Comparison of ENCODE assay signal across 1 cellular context in the genomic region with DNA sequence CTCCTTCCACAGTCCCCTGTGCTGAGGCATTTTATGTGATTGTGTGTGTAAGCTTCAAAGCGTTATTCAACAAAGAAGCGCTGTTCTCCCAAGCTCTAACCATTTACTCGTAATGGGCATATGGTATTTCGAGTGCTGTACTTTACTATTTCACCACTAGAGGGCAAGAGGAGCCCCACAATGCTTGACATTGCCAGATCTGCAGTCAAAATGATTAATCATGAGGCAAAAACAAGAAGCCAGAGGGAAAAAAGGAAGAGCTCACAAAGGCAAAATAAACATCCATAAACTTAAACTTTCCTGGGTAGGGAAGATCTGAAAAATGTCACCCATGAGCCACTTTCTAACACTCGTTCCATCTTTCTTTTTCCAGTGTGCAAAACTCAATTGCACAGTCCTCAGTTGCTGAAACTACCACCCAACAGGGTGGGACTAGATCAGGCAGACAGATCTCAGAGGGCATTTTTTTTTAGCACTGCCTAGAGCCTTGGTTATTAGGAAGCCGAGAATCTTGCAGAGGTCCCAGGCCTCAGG.
A peak's percentile ranks its signal among the peaks of the same experiment; 100 is the strongest.
TF ChIP-seq lines count a peak whose summit lies in the region.

No MANE protein-coding gene starts in this region.

TF ChIP-seq in HepG2, 621 proteins besides CTCF, POLR2A, EP300 and RAD21 (continued from another document):
- TF ChIP-seq, protein P1, sequence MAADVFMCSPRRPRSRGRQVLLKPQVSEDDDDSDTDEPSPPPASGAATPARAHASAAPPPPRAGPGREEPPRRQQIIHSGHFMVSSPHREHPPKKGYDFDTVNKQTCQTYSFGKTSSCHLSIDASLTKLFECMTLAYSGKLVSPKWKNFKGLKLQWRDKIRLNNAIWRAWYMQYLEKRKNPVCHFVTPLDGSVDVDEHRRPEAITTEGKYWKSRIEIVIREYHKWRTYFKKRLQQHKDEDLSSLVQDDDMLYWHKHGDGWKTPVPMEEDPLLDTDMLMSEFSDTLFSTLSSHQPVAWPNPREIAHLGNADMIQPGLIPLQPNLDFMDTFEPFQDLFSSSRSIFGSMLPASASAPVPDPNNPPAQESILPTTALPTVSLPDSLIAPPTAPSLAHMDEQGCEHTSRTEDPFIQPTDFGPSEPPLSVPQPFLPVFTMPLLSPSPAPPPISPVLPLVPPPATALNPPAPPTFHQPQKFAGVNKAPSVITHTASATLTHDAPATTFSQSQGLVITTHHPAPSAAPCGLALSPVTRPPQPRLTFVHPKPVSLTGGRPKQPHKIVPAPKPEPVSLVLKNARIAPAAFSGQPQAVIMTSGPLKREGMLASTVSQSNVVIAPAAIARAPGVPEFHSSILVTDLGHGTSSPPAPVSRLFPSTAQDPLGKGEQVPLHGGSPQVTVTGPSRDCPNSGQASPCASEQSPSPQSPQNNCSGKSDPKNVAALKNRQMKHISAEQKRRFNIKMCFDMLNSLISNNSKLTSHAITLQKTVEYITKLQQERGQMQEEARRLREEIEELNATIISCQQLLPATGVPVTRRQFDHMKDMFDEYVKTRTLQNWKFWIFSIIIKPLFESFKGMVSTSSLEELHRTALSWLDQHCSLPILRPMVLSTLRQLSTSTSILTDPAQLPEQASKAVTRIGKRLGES (CRISPR knock-in tag; IDR thresholded peaks at IDR 0.05; ENCODE audit: borderline replicate concordance): peak; percentile 51; the same call in 1 of the 2 replicates
- 0 out of 2 replicates have a peak, but pooled peaks have one; percentile 67 for TF ChIP-seq RFXANK (CRISPR knock-in tag; IDR thresholded peaks at IDR 0.05)
- TF ChIP-seq ZNF550 (CRISPR knock-in tag; IDR thresholded peaks at IDR 0.05; ENCODE audit: borderline replicate concordance): no peak
- TF ChIP-seq, protein P2, sequence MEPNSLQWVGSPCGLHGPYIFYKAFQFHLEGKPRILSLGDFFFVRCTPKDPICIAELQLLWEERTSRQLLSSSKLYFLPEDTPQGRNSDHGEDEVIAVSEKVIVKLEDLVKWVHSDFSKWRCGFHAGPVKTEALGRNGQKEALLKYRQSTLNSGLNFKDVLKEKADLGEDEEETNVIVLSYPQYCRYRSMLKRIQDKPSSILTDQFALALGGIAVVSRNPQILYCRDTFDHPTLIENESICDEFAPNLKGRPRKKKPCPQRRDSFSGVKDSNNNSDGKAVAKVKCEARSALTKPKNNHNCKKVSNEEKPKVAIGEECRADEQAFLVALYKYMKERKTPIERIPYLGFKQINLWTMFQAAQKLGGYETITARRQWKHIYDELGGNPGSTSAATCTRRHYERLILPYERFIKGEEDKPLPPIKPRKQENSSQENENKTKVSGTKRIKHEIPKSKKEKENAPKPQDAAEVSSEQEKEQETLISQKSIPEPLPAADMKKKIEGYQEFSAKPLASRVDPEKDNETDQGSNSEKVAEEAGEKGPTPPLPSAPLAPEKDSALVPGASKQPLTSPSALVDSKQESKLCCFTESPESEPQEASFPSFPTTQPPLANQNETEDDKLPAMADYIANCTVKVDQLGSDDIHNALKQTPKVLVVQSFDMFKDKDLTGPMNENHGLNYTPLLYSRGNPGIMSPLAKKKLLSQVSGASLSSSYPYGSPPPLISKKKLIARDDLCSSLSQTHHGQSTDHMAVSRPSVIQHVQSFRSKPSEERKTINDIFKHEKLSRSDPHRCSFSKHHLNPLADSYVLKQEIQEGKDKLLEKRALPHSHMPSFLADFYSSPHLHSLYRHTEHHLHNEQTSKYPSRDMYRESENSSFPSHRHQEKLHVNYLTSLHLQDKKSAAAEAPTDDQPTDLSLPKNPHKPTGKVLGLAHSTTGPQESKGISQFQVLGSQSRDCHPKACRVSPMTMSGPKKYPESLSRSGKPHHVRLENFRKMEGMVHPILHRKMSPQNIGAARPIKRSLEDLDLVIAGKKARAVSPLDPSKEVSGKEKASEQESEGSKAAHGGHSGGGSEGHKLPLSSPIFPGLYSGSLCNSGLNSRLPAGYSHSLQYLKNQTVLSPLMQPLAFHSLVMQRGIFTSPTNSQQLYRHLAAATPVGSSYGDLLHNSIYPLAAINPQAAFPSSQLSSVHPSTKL (CRISPR knock-in tag; IDR thresholded peaks at IDR 0.05): peak; percentile 69
- no peak for TF ChIP-seq ZNF333 (CRISPR knock-in tag; IDR thresholded peaks at IDR 0.05; ENCODE audit: borderline replicate concordance)
- TF ChIP-seq FOXA1 (IDR thresholded peaks at IDR 0.05): no peak
- TF ChIP-seq FOXA1 (CRISPR knock-in tag; IDR thresholded peaks at IDR 0.05): 0 out of 2 replicates have a peak, but pooled peaks have one; percentile 31
- TF ChIP-seq HOXA5 (CRISPR knock-in tag; IDR thresholded peaks at IDR 0.05): peak; percentile 83
- TF ChIP-seq ZFP1 (CRISPR knock-in tag; IDR thresholded peaks at IDR 0.05): no peak
- TF ChIP-seq, protein P3, sequence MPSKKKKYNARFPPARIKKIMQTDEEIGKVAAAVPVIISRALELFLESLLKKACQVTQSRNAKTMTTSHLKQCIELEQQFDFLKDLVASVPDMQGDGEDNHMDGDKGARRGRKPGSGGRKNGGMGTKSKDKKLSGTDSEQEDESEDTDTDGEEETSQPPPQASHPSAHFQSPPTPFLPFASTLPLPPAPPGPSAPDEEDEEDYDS (CRISPR knock-in tag; IDR thresholded peaks at IDR 0.05): peak; percentile 53; the same call in 1 of the 2 replicates
- no peak; the same call in 1 of the 2 replicates for TF ChIP-seq TCF7 (IDR thresholded peaks at IDR 0.05; ENCODE audit: low read depth)
- peak; percentile 82 for TF ChIP-seq STAG1 (CRISPR knock-in tag; IDR thresholded peaks at IDR 0.05)
- TF ChIP-seq, protein P4, sequence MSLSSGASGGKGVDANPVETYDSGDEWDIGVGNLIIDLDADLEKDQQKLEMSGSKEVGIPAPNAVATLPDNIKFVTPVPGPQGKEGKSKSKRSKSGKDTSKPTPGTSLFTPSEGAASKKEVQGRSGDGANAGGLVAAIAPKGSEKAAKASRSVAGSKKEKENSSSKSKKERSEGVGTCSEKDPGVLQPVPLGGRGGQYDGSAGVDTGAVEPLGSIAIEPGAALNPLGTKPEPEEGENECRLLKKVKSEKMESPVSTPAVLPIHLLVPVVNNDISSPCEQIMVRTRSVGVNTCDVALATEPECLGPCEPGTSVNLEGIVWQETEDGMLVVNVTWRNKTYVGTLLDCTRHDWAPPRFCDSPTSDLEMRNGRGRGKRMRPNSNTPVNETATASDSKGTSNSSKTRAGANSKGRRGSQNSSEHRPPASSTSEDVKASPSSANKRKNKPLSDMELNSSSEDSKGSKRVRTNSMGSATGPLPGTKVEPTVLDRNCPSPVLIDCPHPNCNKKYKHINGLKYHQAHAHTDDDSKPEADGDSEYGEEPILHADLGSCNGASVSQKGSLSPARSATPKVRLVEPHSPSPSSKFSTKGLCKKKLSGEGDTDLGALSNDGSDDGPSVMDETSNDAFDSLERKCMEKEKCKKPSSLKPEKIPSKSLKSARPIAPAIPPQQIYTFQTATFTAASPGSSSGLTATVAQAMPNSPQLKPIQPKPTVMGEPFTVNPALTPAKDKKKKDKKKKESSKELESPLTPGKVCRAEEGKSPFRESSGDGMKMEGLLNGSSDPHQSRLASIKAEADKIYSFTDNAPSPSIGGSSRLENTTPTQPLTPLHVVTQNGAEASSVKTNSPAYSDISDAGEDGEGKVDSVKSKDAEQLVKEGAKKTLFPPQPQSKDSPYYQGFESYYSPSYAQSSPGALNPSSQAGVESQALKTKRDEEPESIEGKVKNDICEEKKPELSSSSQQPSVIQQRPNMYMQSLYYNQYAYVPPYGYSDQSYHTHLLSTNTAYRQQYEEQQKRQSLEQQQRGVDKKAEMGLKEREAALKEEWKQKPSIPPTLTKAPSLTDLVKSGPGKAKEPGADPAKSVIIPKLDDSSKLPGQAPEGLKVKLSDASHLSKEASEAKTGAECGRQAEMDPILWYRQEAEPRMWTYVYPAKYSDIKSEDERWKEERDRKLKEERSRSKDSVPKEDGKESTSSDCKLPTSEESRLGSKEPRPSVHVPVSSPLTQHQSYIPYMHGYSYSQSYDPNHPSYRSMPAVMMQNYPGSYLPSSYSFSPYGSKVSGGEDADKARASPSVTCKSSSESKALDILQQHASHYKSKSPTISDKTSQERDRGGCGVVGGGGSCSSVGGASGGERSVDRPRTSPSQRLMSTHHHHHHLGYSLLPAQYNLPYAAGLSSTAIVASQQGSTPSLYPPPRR (CRISPR knock-in tag; IDR thresholded peaks at IDR 0.05; ENCODE audit: borderline replicate concordance): no peak
- 0 out of 2 replicates have a peak, but pooled peaks have one; percentile 25 for TF ChIP-seq ZNF331 (CRISPR knock-in tag; IDR thresholded peaks at IDR 0.05)
- TF ChIP-seq SMYD3 (CRISPR knock-in tag; IDR thresholded peaks at IDR 0.05): no peak
- peak; percentile 96 for TF ChIP-seq SMC3 (IDR thresholded peaks at IDR 0.05; ENCODE audit: low read length)
- peak; percentile 62; the same call in 1 of the 2 replicates for TF ChIP-seq MIER2 (CRISPR knock-in tag; IDR thresholded peaks at IDR 0.05)
- peak; percentile 58; the same call in 1 of the 2 replicates for TF ChIP-seq POGZ (CRISPR knock-in tag; IDR thresholded peaks at IDR 0.05)
- TF ChIP-seq, protein P5, sequence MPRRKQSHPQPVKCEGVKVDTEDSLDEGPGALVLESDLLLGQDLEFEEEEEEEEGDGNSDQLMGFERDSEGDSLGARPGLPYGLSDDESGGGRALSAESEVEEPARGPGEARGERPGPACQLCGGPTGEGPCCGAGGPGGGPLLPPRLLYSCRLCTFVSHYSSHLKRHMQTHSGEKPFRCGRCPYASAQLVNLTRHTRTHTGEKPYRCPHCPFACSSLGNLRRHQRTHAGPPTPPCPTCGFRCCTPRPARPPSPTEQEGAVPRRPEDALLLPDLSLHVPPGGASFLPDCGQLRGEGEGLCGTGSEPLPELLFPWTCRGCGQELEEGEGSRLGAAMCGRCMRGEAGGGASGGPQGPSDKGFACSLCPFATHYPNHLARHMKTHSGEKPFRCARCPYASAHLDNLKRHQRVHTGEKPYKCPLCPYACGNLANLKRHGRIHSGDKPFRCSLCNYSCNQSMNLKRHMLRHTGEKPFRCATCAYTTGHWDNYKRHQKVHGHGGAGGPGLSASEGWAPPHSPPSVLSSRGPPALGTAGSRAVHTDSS (CRISPR knock-in tag; conservative IDR thresholded peaks at IDR 0.05): no peak
- 0 out of 2 replicates have a peak, but pooled peaks have one; percentile 36 for TF ChIP-seq NFKBIZ (CRISPR knock-in tag; IDR thresholded peaks at IDR 0.05)
- TF ChIP-seq ZNF614 (CRISPR knock-in tag; IDR thresholded peaks at IDR 0.05; ENCODE audit: borderline replicate concordance): peak; percentile 24; the same call in 1 of the 2 replicates
- no peak for TF ChIP-seq ZNF567 (CRISPR knock-in tag; IDR thresholded peaks at IDR 0.05; ENCODE audit: borderline replicate concordance)
- no peak for TF ChIP-seq CCAR2 (optimal IDR thresholded peaks at IDR 0.05; ENCODE audit: low read depth, low read length)
- peak; percentile 21; the same call in 1 of the 2 replicates for TF ChIP-seq ELF3 (CRISPR knock-in tag; IDR thresholded peaks at IDR 0.05)
- peak; percentile 1 for TF ChIP-seq YY1 (IDR thresholded peaks at IDR 0.05; ENCODE audit: insufficient read depth, insufficient replicate concordance, low read depth, low read length)
- peak; percentile 65; the same call in 1 of the 2 replicates for TF ChIP-seq SOX5 (CRISPR knock-in tag; IDR thresholded peaks at IDR 0.05; ENCODE audit: borderline replicate concordance)
- TF ChIP-seq HIVEP1 (CRISPR knock-in tag; IDR thresholded peaks at IDR 0.05): no peak
- TF ChIP-seq, protein P6, sequence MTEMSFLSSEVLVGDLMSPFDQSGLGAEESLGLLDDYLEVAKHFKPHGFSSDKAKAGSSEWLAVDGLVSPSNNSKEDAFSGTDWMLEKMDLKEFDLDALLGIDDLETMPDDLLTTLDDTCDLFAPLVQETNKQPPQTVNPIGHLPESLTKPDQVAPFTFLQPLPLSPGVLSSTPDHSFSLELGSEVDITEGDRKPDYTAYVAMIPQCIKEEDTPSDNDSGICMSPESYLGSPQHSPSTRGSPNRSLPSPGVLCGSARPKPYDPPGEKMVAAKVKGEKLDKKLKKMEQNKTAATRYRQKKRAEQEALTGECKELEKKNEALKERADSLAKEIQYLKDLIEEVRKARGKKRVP (CRISPR knock-in tag; IDR thresholded peaks at IDR 0.05): no peak; a peak in 1 of 4 replicates
- TF ChIP-seq ZNF205 (CRISPR knock-in tag; IDR thresholded peaks at IDR 0.05): 0 out of 2 replicates have a peak, but pooled peaks have one; percentile 47
- TF ChIP-seq IRF2 (CRISPR knock-in tag; IDR thresholded peaks at IDR 0.05): peak; percentile 53; the same call in 1 of the 2 replicates
- no peak for TF ChIP-seq ZNF773 (CRISPR knock-in tag; IDR thresholded peaks at IDR 0.05; ENCODE audit: borderline replicate concordance)
- peak; percentile 41; the same call in 1 of the 2 replicates for TF ChIP-seq BCL6 (CRISPR knock-in tag; IDR thresholded peaks at IDR 0.05)
- TF ChIP-seq, protein P7, sequence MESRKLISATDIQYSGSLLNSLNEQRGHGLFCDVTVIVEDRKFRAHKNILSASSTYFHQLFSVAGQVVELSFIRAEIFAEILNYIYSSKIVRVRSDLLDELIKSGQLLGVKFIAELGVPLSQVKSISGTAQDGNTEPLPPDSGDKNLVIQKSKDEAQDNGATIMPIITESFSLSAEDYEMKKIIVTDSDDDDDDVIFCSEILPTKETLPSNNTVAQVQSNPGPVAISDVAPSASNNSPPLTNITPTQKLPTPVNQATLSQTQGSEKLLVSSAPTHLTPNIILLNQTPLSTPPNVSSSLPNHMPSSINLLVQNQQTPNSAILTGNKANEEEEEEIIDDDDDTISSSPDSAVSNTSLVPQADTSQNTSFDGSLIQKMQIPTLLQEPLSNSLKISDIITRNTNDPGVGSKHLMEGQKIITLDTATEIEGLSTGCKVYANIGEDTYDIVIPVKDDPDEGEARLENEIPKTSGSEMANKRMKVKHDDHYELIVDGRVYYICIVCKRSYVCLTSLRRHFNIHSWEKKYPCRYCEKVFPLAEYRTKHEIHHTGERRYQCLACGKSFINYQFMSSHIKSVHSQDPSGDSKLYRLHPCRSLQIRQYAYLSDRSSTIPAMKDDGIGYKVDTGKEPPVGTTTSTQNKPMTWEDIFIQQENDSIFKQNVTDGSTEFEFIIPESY (CRISPR knock-in tag; IDR thresholded peaks at IDR 0.05): no peak
- TF ChIP-seq ONECUT2 (CRISPR knock-in tag; IDR thresholded peaks at IDR 0.05): no peak
- peak; percentile 31; the same call in 1 of the 2 replicates for TF ChIP-seq NCOA2 (CRISPR knock-in tag; IDR thresholded peaks at IDR 0.05)
- TF ChIP-seq ZNF644 (CRISPR knock-in tag; IDR thresholded peaks at IDR 0.05; ENCODE audit: low read depth): peak; percentile 74
- TF ChIP-seq MEIS2 (CRISPR knock-in tag; IDR thresholded peaks at IDR 0.05): 0 out of 2 replicates have a peak, but pooled peaks have one; percentile 52
- TF ChIP-seq ZNF343 (CRISPR knock-in tag; IDR thresholded peaks at IDR 0.05): no peak
- no peak for TF ChIP-seq TGIF2 (CRISPR knock-in tag; IDR thresholded peaks at IDR 0.05)
